Comparison of ENCODE assay signal across 8 cellular contexts in the genomic region with DNA sequence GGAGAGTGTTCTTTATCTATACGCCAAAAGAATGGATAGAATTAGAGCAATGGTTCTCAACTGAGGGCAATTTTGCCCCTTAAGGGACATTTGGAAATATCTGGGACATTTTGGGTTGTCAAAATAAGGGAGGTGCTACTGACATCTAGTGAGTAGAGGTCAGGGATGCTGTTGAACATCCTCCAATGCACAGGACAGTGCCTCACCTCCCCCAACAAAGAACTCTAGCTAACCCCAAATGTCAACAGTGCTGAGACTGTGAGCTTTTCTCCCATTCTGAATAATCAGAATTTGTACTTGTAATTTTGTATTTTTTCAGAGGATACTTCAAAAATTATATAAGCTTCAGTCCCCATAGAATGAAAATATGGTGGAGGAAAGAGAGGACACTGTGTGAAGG.
"Had no signal": no experiment of that assay in that cellular context is flagged by ENCODE, and none has a peak within 500 bp of the region (broad histone marks: within the 10 kb centered on the region; RNA-seq: fewer than 3 reads in every experiment).

No MANE protein-coding gene starts in this region.

- H2AFZ ChIP-seq: GM23248 had no signal

- DNase-seq: GM23248, GOT3, H7, HFFc6, KG1 had no signal

- H3K36me3 ChIP-seq: HAP-1 had no signal

- H3K9me3 ChIP-seq: HAP-1 had no signal

- ATAC-seq: HCT116 had no signal

- H3K9ac ChIP-seq: GM23248 had no signal

- H3K4me3 ChIP-seq: GM23248, HAP-1 had no signal

- H3K27ac ChIP-seq: GM23248, HL-60 had no signal
